8 cellular contexts compared by ENCODE assay signal in the genomic region with DNA sequence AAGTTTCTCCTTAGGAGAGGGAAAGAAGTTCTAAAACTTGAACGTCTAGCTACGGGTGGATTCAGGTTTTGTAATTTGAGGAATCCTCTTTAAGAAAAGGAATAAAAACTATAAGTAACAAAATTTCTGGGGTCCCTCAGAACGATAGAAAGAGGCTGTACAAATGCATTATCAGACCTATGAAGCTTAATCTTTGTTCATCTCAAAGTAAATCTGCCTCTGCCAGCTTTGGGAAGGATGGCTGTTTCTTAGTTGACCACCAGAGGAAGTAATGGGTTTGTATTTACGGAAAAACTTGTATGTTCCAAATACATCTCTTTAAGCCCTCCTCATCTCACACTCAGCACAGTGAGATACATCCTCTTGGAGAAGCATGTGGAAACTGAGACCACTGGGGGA. TPM values are rescaled to one million over a fixed set of nuclear protein-coding genes. Genes with fewer than 3 reads are reported as not detected.
DNase-seq lines count a peak whose midpoint lies in the region; ATAC-seq and TF ChIP-seq lines count a peak whose summit lies in the region.

No MANE protein-coding gene starts in this region.

- H3K4me3 ChIP-seq in Caco-2 (ENCODE audit: low read depth, low read length): peak overlapping the region; percentile 94
- H3K4me3 ChIP-seq in HL-60 (replicated peaks; ENCODE audit: insufficient read depth, low read length): peak overlapping the region; percentile 45
- peak overlapping the region; percentile 76 for H3K4me3 ChIP-seq in fibroblast of mammary gland (ENCODE audit: control insufficient read depth, low read depth, low read length)
- H3K4me3 ChIP-seq in parathyroid adenoma (ENCODE audit: low read depth, low read length): peak overlapping the region; percentile 37

- peaks cover 5% of the 10 kb centered on the region for H3K4me1 Mint-ChIP-seq in Caco-2 (ENCODE audit: low read depth, unreplicated experiment)

- CTCF ChIA-PET in Caco-2 (lab: Charles Lee): interaction anchor here (1.0 to 1.2 kb wide), 3 partner anchors 17 to 27 kb away, joined by 3 to 4 read pairs (median 4); a partner anchor contains a TSS

- H3K36me3 Mint-ChIP-seq in Caco-2 (ENCODE audit: insufficient read depth, unreplicated experiment): peaks cover 16% of the 10 kb centered on the region

- peak in 1 of 2 experiments; percentile 37 for DNase-seq in Caco-2
- DNase-seq in HL-60 (ENCODE audit: low read depth in 1 of 2, low spot score in 1 of 2): peak in 1 of 2 experiments; percentile 48
- DNase-seq in SW480 (ENCODE audit: low spot score): peak; percentile 43
- DNase-seq in fibroblast of mammary gland (ENCODE audit: low read depth): peak; percentile 73

- H2AFZ ChIP-seq in parathyroid adenoma: peak overlapping the region; percentile 60

- H3K79me2 ChIP-seq in parathyroid adenoma: no peaks in the 10 kb centered on the region

- H3K9me3 ChIP-seq in Caco-2 (no peaks in the 10 kb centered on the region), parathyroid adenoma (ENCODE audit: control insufficient read depth, low read length) (no peaks in the 10 kb centered on the region)

- no peaks in the 10 kb centered on the region for H3K27me3 Mint-ChIP-seq in Caco-2 (ENCODE audit: insufficient read depth, unreplicated experiment)

- no peak overlapping the region for H3K9ac ChIP-seq in parathyroid adenoma

- intact Hi-C loops in Caco-2 (cut with micrococcal nuclease; ENCODE audit: unreplicated experiment): loop anchor here (2.0 kb wide), 1 partner anchor 28 kb away; a partner anchor contains a TSS

- POLR2A ChIA-PET in Caco-2 (lab: Charles Lee): interaction anchor here (2.3 kb wide), 1 partner anchor 27 kb away, joined by 16 read pairs; a partner anchor contains a TSS

- peak; percentile 33 to 56 for TF ChIP-seq CTCF in Caco-2 (IDR thresholded peaks at IDR 0.05; ENCODE audit: insufficient read depth in 1 of 2, low read depth in 1 of 2, low read length in 1 of 2, severe bottlenecking in 1 of 2, unreplicated experiment in 1 of 2)
- no peak for TF ChIP-seq CTCF in HL-60 (IDR thresholded peaks at IDR 0.05; ENCODE audit: insufficient read depth, low read length)
- TF ChIP-seq CTCF in fibroblast of mammary gland (conservative IDR thresholded peaks at IDR 0.05; ENCODE audit: control insufficient read depth, insufficient read depth, low read depth, low read length): peak; percentile 71
- peak; percentile 26 for TF ChIP-seq CTCF in parathyroid adenoma (IDR thresholded peaks at IDR 0.05)

- TSS peak; percentile 73 for BruUV-seq in Caco-2 (replicated peaks; lab: Mats Ljungman, UMichigan)

- H3K4me1 ChIP-seq in Caco-2 (no peaks in the 10 kb centered on the region), parathyroid adenoma (peaks cover 2% of the 10 kb centered on the region)

- H3K36me3 ChIP-seq in Caco-2 (ENCODE audit: control insufficient read depth, insufficient read depth, low read length) (no peaks in the 10 kb centered on the region), parathyroid adenoma (ENCODE audit: control insufficient read depth, insufficient read depth, low read length) (no peaks in the 10 kb centered on the region)

- ATAC-seq in HG03457 (IDR thresholded peaks at IDR 0.05; ENCODE audit: unreplicated experiment) (no peak), GM19023 (IDR thresholded peaks at IDR 0.05; ENCODE audit: unreplicated experiment) (no peak), GM21447 (IDR thresholded peaks at IDR 0.05; ENCODE audit: unreplicated experiment) (no peak)

- H3K27ac ChIP-seq in HL-60 (replicated peaks) (peak overlapping the region; percentile 99), parathyroid adenoma (no peak overlapping the region)

- H3K27me3 ChIP-seq in Caco-2 (replicated peaks; ENCODE audit: control insufficient read depth, insufficient read depth, low read length) (no peaks in the 10 kb centered on the region), HL-60 (ENCODE audit: insufficient read depth, poor library complexity, severe bottlenecking) (no peaks in the 10 kb centered on the region), parathyroid adenoma (ENCODE audit: control insufficient read depth, insufficient read depth, low read length) (no peaks in the 10 kb centered on the region)

- H3K4me2 ChIP-seq in parathyroid adenoma (ENCODE audit: low read length): peak overlapping the region; percentile 70

- no peaks in the 10 kb centered on the region for H3K9me3 Mint-ChIP-seq in Caco-2 (ENCODE audit: unreplicated experiment)

- peak overlapping the region; percentile 96 for H3K27ac Mint-ChIP-seq in Caco-2 (ENCODE audit: unreplicated experiment)

- H3K4me3 Mint-ChIP-seq in Caco-2 (ENCODE audit: unreplicated experiment): peak overlapping the region; percentile 90

RNA-seq across cellular contexts. Expression of a gene that starts 0.9 kb away (rescaled TPM):
- 8.2 and 9.1 TPM in 2 replicates for total RNA-seq in Caco-2 (2022)

RNA-seq across cellular contexts. Expression of a gene that starts 27.0 kb away (rescaled TPM):
- 8.7 and 11.7 TPM in 2 replicates for total RNA-seq in Caco-2 (2022)

RNA-seq across cellular contexts. Expression of a gene that starts 27.5 kb away (rescaled TPM):
- 10.4 and 11.6 TPM in 2 replicates for total RNA-seq in Caco-2 (2022)

RNA-seq across cellular contexts. Expression of a gene that starts 27.7 kb away (rescaled TPM):
- 23.5 and 25.3 TPM in 2 replicates for total RNA-seq in Caco-2 (2022)

Comparison
In these comparisons a context has a peak if more than half of its experiments do, and no peak if none do; other contexts are left out.
1. H3K4me3 ChIP-seq: peak in every context shown above with its lines; median percentile 94 in Caco-2; 76 in fibroblast of mammary gland; 45 in HL-60; 37 in parathyroid adenoma.